Comparison of ENCODE assay signal across 16 cellular contexts in genomic region chr3:194119831-194120230, GRCh38. TPM values are rescaled to one million over a fixed set of nuclear protein-coding genes. Genes with fewer than 3 reads are reported as not detected.
"Had no signal": no experiment of that assay in that cellular context is flagged by ENCODE, and none has a peak within 500 bp of the region (broad histone marks: within the 10 kb centered on the region; RNA-seq: fewer than 3 reads in every experiment).

No MANE protein-coding gene starts in this region.

- H3K27me3 Mint-ChIP-seq: activated B cell treated with CpG ODN at 0.5 μM for 24 hours had no signal

- H3K4me3 ChIP-seq: dorsolateral prefrontal cortex had no signal

- H3K4me1 Mint-ChIP-seq: activated CD4-positive, alpha-beta T cell treated with anti-CD3 and anti-CD28 coated beads, Interleukin-2, amount 10 ng/mL, durations not matched to agents 24 days and 14 days; activated naive CD4-positive, alpha-beta T cell treated with anti-CD3 and anti-CD28 coated beads, Interleukin-2, amount 10 ng/mL, durations not matched to agents 7 days and 5 days; neural crest cell had no signal

- H3K36me3 Mint-ChIP-seq: activated naive CD4-positive, alpha-beta T cell treated with anti-CD3 and anti-CD28 coated beads, Interleukin-2, amount 10 ng/mL, durations not matched to agents 7 days and 5 days; memory B cell; stimulated activated naive B cell treated with anti-CD40 and anti-IgM and Interleukin-4, amounts not matched to agents 10 μg/mL and 1 μg/mL and 100 μg/mL, for 72 hours had no signal

- H3K9me3 Mint-ChIP-seq: activated B cell treated with CpG ODN at 0.5 μM for 24 hours; activated CD4-positive, alpha-beta T cell treated with anti-CD3 and anti-CD28 coated beads, Interleukin-2, amount 10 ng/mL, durations not matched to agents 24 days and 14 days; activated CD8-positive, alpha-beta T cell treated with anti-CD3 and anti-CD28 coated beads for 36 hours; activated naive CD4-positive, alpha-beta T cell treated with anti-CD3 and anti-CD28 coated beads, Interleukin-2, amount 10 ng/mL, durations not matched to agents 7 days and 5 days; activated naive CD8-positive, alpha-beta T cell treated with anti-CD3 and anti-CD28 coated beads, Interleukin-2, amount 50 U/mL, for 24 hours; activated T-cell treated with anti-CD3 and anti-CD28 coated beads, Interleukin-2, amount 50 U/mL, for 4 hours; memory B cell; neural crest cell had no signal

- H3K36me3 ChIP-seq: brain microvascular endothelial cell had no signal

- H3K27ac Mint-ChIP-seq: activated B cell treated with CpG ODN at 0.5 μM for 24 hours; activated CD4-positive, alpha-beta T cell treated with anti-CD3 and anti-CD28 coated beads, Interleukin-2, amount 10 ng/mL, durations not matched to agents 24 days and 14 days; activated CD8-positive, alpha-beta T cell treated with anti-CD3 and anti-CD28 coated beads for 36 hours; activated naive CD4-positive, alpha-beta T cell treated with anti-CD3 and anti-CD28 coated beads, Interleukin-2, amount 10 ng/mL, durations not matched to agents 7 days and 5 days; activated naive CD8-positive, alpha-beta T cell treated with anti-CD3 and anti-CD28 coated beads, Interleukin-2, amount 50 U/mL, for 24 hours; memory B cell; stimulated activated naive B cell treated with anti-CD40 and anti-IgM and Interleukin-4, amounts not matched to agents 10 μg/mL and 1 μg/mL and 100 μg/mL, for 72 hours had no signal

- H3K4me3 Mint-ChIP-seq: activated B cell treated with CpG ODN at 0.5 μM for 24 hours; activated CD4-positive, alpha-beta T cell treated with anti-CD3 and anti-CD28 coated beads, Interleukin-2, amount 10 ng/mL, durations not matched to agents 24 days and 14 days; activated CD8-positive, alpha-beta T cell treated with anti-CD3 and anti-CD28 coated beads for 36 hours; activated naive CD4-positive, alpha-beta T cell treated with anti-CD3 and anti-CD28 coated beads, Interleukin-2, amount 10 ng/mL, durations not matched to agents 7 days and 5 days; activated naive CD8-positive, alpha-beta T cell treated with anti-CD3 and anti-CD28 coated beads, Interleukin-2, amount 50 U/mL, for 24 hours; activated T-cell treated with anti-CD3 and anti-CD28 coated beads, Interleukin-2, amount 50 U/mL, for 4 hours; memory B cell; neural crest cell; stimulated activated naive B cell treated with anti-CD40 and anti-IgM and Interleukin-4, amounts not matched to agents 10 μg/mL and 1 μg/mL and 100 μg/mL, for 72 hours had no signal

- DNase-seq: activated B cell treated with CpG ODN at 0.5 μM for 24 hours; activated CD4-positive, alpha-beta T cell treated with anti-CD3 and anti-CD28 coated beads, Interleukin-2, amount 10 ng/mL, durations not matched to agents 24 days and 14 days; activated CD8-positive, alpha-beta memory T cell treated with anti-CD3 and anti-CD28 coated beads, Interleukin-2, amount 50 U/mL, for 4 hours; activated CD8-positive, alpha-beta T cell treated with anti-CD3 and anti-CD28 coated beads for 36 hours; activated naive CD4-positive, alpha-beta T cell treated with anti-CD3 and anti-CD28 coated beads, Interleukin-2, amount 10 ng/mL, durations not matched to agents 7 days and 5 days; activated naive CD8-positive, alpha-beta T cell treated with anti-CD3 and anti-CD28 coated beads, Interleukin-2, amount 50 U/mL, for 24 hours; activated T-cell treated with anti-CD3 and anti-CD28 coated beads, Interleukin-2, amount 50 U/mL, for 4 hours; anterior cingulate cortex; brain microvascular endothelial cell; central memory CD4-positive, alpha-beta T cell; dorsolateral prefrontal cortex; foreskin fibroblast; stimulated activated naive B cell treated with anti-CD40 and anti-IgM and Interleukin-4, amounts not matched to agents 10 μg/mL and 1 μg/mL and 100 μg/mL, for 72 hours had no signal

- H3K27ac ChIP-seq: brain microvascular endothelial cell, dorsolateral prefrontal cortex, epithelial cell of prostate had no signal

RNA-seq across cellular contexts. Expression of gene HES1, which starts 16.1 kb away (rescaled TPM):
- total RNA-seq: activated CD8-positive, alpha-beta T cell treated with anti-CD3 and anti-CD28 coated beads for 36 hours had no signal
